Comparison of ENCODE assay signal across 29 cellular contexts in genomic region chr12:77273898-77274297, GRCh38.
"Had no signal": no experiment of that assay in that cellular context is flagged by ENCODE, and none has a peak within 500 bp of the region (broad histone marks: within the 10 kb centered on the region; RNA-seq: fewer than 3 reads in every experiment).

No MANE protein-coding gene starts in this region.

- H3K36me3 ChIP-seq: stomach, suprapubic skin, thoracic aorta, thyroid gland, tibial artery, tibial nerve, transverse colon, upper lobe of left lung, upper lobe of right lung, uterus, vagina had no signal

- H3K4me1 ChIP-seq: stomach, suprapubic skin, testis, thyroid gland, tibial artery, tibial nerve, transverse colon, upper lobe of left lung, upper lobe of right lung, uterus, vagina had no signal

- H3K36me3 Mint-ChIP-seq: stimulated activated effector memory CD8-positive, alpha-beta T cell treated with anti-CD3 and anti-CD28 coated beads, Interleukin-12 subunit alpha, Interleukin-12 subunit beta, amount 100 ng/mL, for 72 hours; stimulated activated memory B cell treated with anti-CD40 and anti-IgM and Interleukin-4, amounts not matched to agents 10 μg/mL and 1 μg/mL and 100 μg/mL, for 72 hours; stimulated activated naive B cell treated with anti-CD40 and anti-IgM and Interleukin-4, amounts not matched to agents 10 μg/mL and 1 μg/mL and 100 μg/mL, for 72 hours; type B pancreatic cell had no signal

- H3K4me3 Mint-ChIP-seq: stimulated activated effector memory CD8-positive, alpha-beta T cell treated with anti-CD3 and anti-CD28 coated beads, Interleukin-12 subunit alpha, Interleukin-12 subunit beta, amount 100 ng/mL, for 72 hours; stimulated activated memory B cell treated with anti-CD40 and anti-IgM and Interleukin-4, amounts not matched to agents 10 μg/mL and 1 μg/mL and 100 μg/mL, for 72 hours; stimulated activated naive B cell treated with anti-CD40 and anti-IgM and Interleukin-4, amounts not matched to agents 10 μg/mL and 1 μg/mL and 100 μg/mL, for 72 hours; stimulated activated naive CD8-positive, alpha-beta T cell treated with anti-CD3 and anti-CD28 coated beads, Interleukin-15, amount 100 ng/mL, for 72 hours; stimulated activated naive CD8-positive, alpha-beta T cell treated with anti-CD3 and anti-CD28 coated beads, Interleukin-15, Interleukin-2, amounts not matched to agents 100 ng/mL and 50 ng/mL, for 24 hours; type B pancreatic cell had no signal

- H3K4me1 Mint-ChIP-seq: stimulated activated effector memory CD8-positive, alpha-beta T cell treated with anti-CD3 and anti-CD28 coated beads, Interleukin-12 subunit alpha, Interleukin-12 subunit beta, amount 100 ng/mL, for 72 hours; stimulated activated memory B cell treated with anti-CD40 and anti-IgM and Interleukin-4, amounts not matched to agents 10 μg/mL and 1 μg/mL and 100 μg/mL, for 72 hours; stimulated activated naive B cell treated with anti-CD40 and anti-IgM and Interleukin-4, amounts not matched to agents 10 μg/mL and 1 μg/mL and 100 μg/mL, for 72 hours; stimulated activated naive CD8-positive, alpha-beta T cell treated with anti-CD3 and anti-CD28 coated beads, Interleukin-15, amount 100 ng/mL, for 72 hours had no signal

- H3K27me3 ChIP-seq: stomach, suprapubic skin, testis, thyroid gland, tibial artery, tibial nerve, transverse colon, upper lobe of left lung, upper lobe of right lung, uterus, vagina had no signal

- H3K4me3 ChIP-seq: stomach, suprapubic skin, testis, thoracic aorta, thyroid gland, tibial artery, tibial nerve, transverse colon, upper lobe of left lung, upper lobe of right lung, uterus, vagina had no signal

- ATAC-seq: stimulated activated effector memory CD8-positive, alpha-beta T cell treated with anti-CD3 and anti-CD28 coated beads, Interleukin-12 subunit alpha, Interleukin-12 subunit beta, amount 100 ng/mL, for 72 hours; stimulated activated memory B cell treated with anti-CD40 and anti-IgM and Interleukin-4, amounts not matched to agents 10 μg/mL and 1 μg/mL and 100 μg/mL, for 72 hours; stimulated activated naive B cell treated with anti-CD40 and anti-IgM and Interleukin-4, amounts not matched to agents 10 μg/mL and 1 μg/mL and 100 μg/mL, for 72 hours; stimulated activated naive CD8-positive, alpha-beta T cell treated with anti-CD3 and anti-CD28 coated beads, Interleukin-15, amount 100 ng/mL, for 72 hours; stimulated activated naive CD8-positive, alpha-beta T cell treated with anti-CD3 and anti-CD28 coated beads, Interleukin-15, Interleukin-2, amounts not matched to agents 100 U/mL and 50 U/mL, for 24 hours; upper lobe of right lung had no signal

- H3K9me3 Mint-ChIP-seq: stimulated activated effector memory CD8-positive, alpha-beta T cell treated with anti-CD3 and anti-CD28 coated beads, Interleukin-12 subunit alpha, Interleukin-12 subunit beta, amount 100 ng/mL, for 72 hours; stimulated activated memory B cell treated with anti-CD40 and anti-IgM and Interleukin-4, amounts not matched to agents 10 μg/mL and 1 μg/mL and 100 μg/mL, for 72 hours; stimulated activated naive B cell treated with anti-CD40 and anti-IgM and Interleukin-4, amounts not matched to agents 10 μg/mL and 1 μg/mL and 100 μg/mL, for 72 hours; stimulated activated naive CD8-positive, alpha-beta T cell treated with anti-CD3 and anti-CD28 coated beads, Interleukin-15, amount 100 ng/mL, for 72 hours; type B pancreatic cell had no signal

- H3K27me3 Mint-ChIP-seq: stimulated activated memory B cell treated with anti-CD40 and anti-IgM and Interleukin-4, amounts not matched to agents 10 μg/mL and 1 μg/mL and 100 μg/mL, for 72 hours; stimulated activated naive B cell treated with anti-CD40 and anti-IgM and Interleukin-4, amounts not matched to agents 10 μg/mL and 1 μg/mL and 100 μg/mL, for 72 hours; stimulated activated naive CD8-positive, alpha-beta T cell treated with anti-CD3 and anti-CD28 coated beads, Interleukin-15, amount 100 ng/mL, for 72 hours; stimulated activated naive CD8-positive, alpha-beta T cell treated with anti-CD3 and anti-CD28 coated beads, Interleukin-15, Interleukin-2, amounts not matched to agents 100 ng/mL and 50 ng/mL, for 24 hours; type B pancreatic cell had no signal

- H3K27ac ChIP-seq: stomach, suprapubic skin, testis, thoracic aorta, thyroid gland, tibial artery, tibial nerve, transverse colon, upper lobe of left lung, upper lobe of right lung, uterus, vagina had no signal

- FAIRE-seq: urothelium cell line had no signal

- H3K9me3 ChIP-seq: stomach, suprapubic skin, testis, thoracic aorta, thyroid gland, tibial artery, tibial nerve, transverse colon, upper lobe of left lung, upper lobe of right lung, uterus, vagina had no signal

- DNase-seq: stimulated activated CD4-positive, alpha-beta T cell treated with anti-CD3 and anti-CD28 coated beads, Interleukin-2, amount 100 ng/mL, for 48 hours; stimulated activated CD4-positive, alpha-beta T cell treated with anti-CD3 and anti-CD28 coated beads, Interleukin-4, amount 100 ng/mL, for 1 hour; stimulated activated CD4-positive, alpha-beta T cell treated with anti-CD3 and anti-CD28 coated beads, Interleukin-4, amount 100 ng/mL, for 24 hours; stimulated activated CD4-positive, alpha-beta T cell treated with anti-CD3 and anti-CD28 coated beads, Interleukin-4, amount 100 ng/mL, for 4 hours; stimulated activated CD8-positive, alpha-beta memory T cell treated with anti-CD3 and anti-CD28 coated beads, Interleukin-4, amount 100 ng/mL, for 48 hours; stimulated activated naive B cell treated with anti-CD40 and anti-IgM and Interleukin-4, amounts not matched to agents 10 μg/mL and 1 μg/mL and 100 μg/mL, for 72 hours; stimulated activated naive CD4-positive, alpha-beta T cell; stimulated activated naive CD4-positive, alpha-beta T cell treated with Interleukin-2 at 50 U/mL for 16 hours; stimulated activated naive CD8-positive, alpha-beta T cell treated with anti-CD3 and anti-CD28 coated beads, Interleukin-15, amount 100 ng/mL, for 72 hours; stimulated activated naive CD8-positive, alpha-beta T cell treated with anti-CD3 and anti-CD28 coated beads, Interleukin-15, Interleukin-2, amounts not matched to agents 100 U/mL and 50 U/mL, for 24 hours; stomach; substantia nigra; testis; thyroid gland; tibial artery; transverse colon; trophoblast cell; upper lobe of left lung; upper lobe of right lung; uterus had no signal

- H3K27ac Mint-ChIP-seq: stimulated activated effector memory CD8-positive, alpha-beta T cell treated with anti-CD3 and anti-CD28 coated beads, Interleukin-12 subunit alpha, Interleukin-12 subunit beta, amount 100 ng/mL, for 72 hours; stimulated activated memory B cell treated with anti-CD40 and anti-IgM and Interleukin-4, amounts not matched to agents 10 μg/mL and 1 μg/mL and 100 μg/mL, for 72 hours; stimulated activated naive B cell treated with anti-CD40 and anti-IgM and Interleukin-4, amounts not matched to agents 10 μg/mL and 1 μg/mL and 100 μg/mL, for 72 hours; stimulated activated naive CD8-positive, alpha-beta T cell treated with anti-CD3 and anti-CD28 coated beads, Interleukin-15, amount 100 ng/mL, for 72 hours; stimulated activated naive CD8-positive, alpha-beta T cell treated with anti-CD3 and anti-CD28 coated beads, Interleukin-15, Interleukin-2, amounts not matched to agents 100 ng/mL and 50 ng/mL, for 24 hours; type B pancreatic cell had no signal
